22 cellular contexts compared by ENCODE assay signal in genomic region chr1:41539416-41539800, GRCh38. TPM values are rescaled to one million over a fixed set of nuclear protein-coding genes. Genes with fewer than 3 reads are reported as not detected.
"Had no signal": no experiment of that assay in that cellular context is flagged by ENCODE, and none has a peak within 500 bp of the region (broad histone marks: within the 10 kb centered on the region; RNA-seq: fewer than 3 reads in every experiment).

No MANE protein-coding gene starts in this region.

- H3K4me3 ChIP-seq: adrenal gland, cardiac muscle cell, colonic mucosa, esophagus muscularis mucosa, SJSA1, upper lobe of left lung had no signal

- H3K27ac ChIP-seq: adrenal gland, colonic mucosa, esophagus muscularis mucosa, SJSA1, upper lobe of left lung had no signal

- H3K9me3 Mint-ChIP-seq: activated CD4-positive, alpha-beta memory T cell treated with anti-CD3 and anti-CD28 coated beads for 36 hours; activated naive CD4-positive, alpha-beta T cell treated with anti-CD3 and anti-CD28 coated beads for 36 hours; activated T-cell treated with anti-CD3 and anti-CD28 coated beads, Interleukin-2, amount 50 U/mL, for 72 hours; natural killer cell treated with Interleukin-12 subunit alpha and Interleukin-12 subunit beta and Interleukin-15 and Interleukin-18, amount 100 ng/mL, for 72 hours; stimulated activated naive CD8-positive, alpha-beta T cell treated with anti-CD3 and anti-CD28 coated beads, Interleukin-15, Interleukin-2, amounts not matched to agents 100 ng/mL and 50 ng/mL, for 24 hours had no signal

- DNase-seq: activated CD4-positive, alpha-beta memory T cell treated with anti-CD3 and anti-CD28 coated beads for 36 hours; activated CD4-positive, CD25-positive, alpha-beta regulatory T cell; activated CD8-positive, alpha-beta memory T cell treated with anti-CD3 and anti-CD28 coated beads, Interleukin-2, amount 10 ng/mL, durations not matched to agents 7 days and 5 days; activated naive CD4-positive, alpha-beta T cell treated with anti-CD3 and anti-CD28 coated beads for 36 hours; activated T-cell treated with anti-CD3 and anti-CD28 coated beads, Interleukin-2, amount 50 U/mL, for 72 hours; colonic mucosa; hypothalamus; kidney glomerular epithelial cell; mesendoderm; retina; stimulated activated CD4-positive, alpha-beta T cell treated with anti-CD3 and anti-CD28 coated beads, Interleukin-4, amount 100 ng/mL, for 1 hour; upper lobe of left lung had no signal

- H3K27ac Mint-ChIP-seq: activated CD4-positive, alpha-beta memory T cell treated with anti-CD3 and anti-CD28 coated beads for 36 hours; activated CD8-positive, alpha-beta memory T cell treated with anti-CD3 and anti-CD28 coated beads, Interleukin-2, amount 10 ng/mL, durations not matched to agents 7 days and 5 days; activated naive CD4-positive, alpha-beta T cell treated with anti-CD3 and anti-CD28 coated beads for 36 hours; stimulated activated naive CD8-positive, alpha-beta T cell treated with anti-CD3 and anti-CD28 coated beads, Interleukin-15, Interleukin-2, amounts not matched to agents 100 ng/mL and 50 ng/mL, for 24 hours had no signal

- H3K27me3 Mint-ChIP-seq: activated CD4-positive, alpha-beta memory T cell treated with anti-CD3 and anti-CD28 coated beads for 36 hours; activated CD8-positive, alpha-beta memory T cell treated with anti-CD3 and anti-CD28 coated beads, Interleukin-2, amount 10 ng/mL, durations not matched to agents 7 days and 5 days; natural killer cell treated with Interleukin-12 subunit alpha and Interleukin-12 subunit beta and Interleukin-15 and Interleukin-18, amount 100 ng/mL, for 72 hours; stimulated activated naive CD8-positive, alpha-beta T cell treated with anti-CD3 and anti-CD28 coated beads, Interleukin-15, Interleukin-2, amounts not matched to agents 100 ng/mL and 50 ng/mL, for 24 hours had no signal

- H3K4me3 Mint-ChIP-seq: activated CD4-positive, alpha-beta memory T cell treated with anti-CD3 and anti-CD28 coated beads for 36 hours; activated CD8-positive, alpha-beta memory T cell treated with anti-CD3 and anti-CD28 coated beads, Interleukin-2, amount 10 ng/mL, durations not matched to agents 7 days and 5 days; activated naive CD4-positive, alpha-beta T cell treated with anti-CD3 and anti-CD28 coated beads for 36 hours; activated T-cell treated with anti-CD3 and anti-CD28 coated beads, Interleukin-2, amount 50 U/mL, for 72 hours; natural killer cell treated with Interleukin-12 subunit alpha and Interleukin-12 subunit beta and Interleukin-15 and Interleukin-18, amount 100 ng/mL, for 72 hours; stimulated activated naive CD8-positive, alpha-beta T cell treated with anti-CD3 and anti-CD28 coated beads, Interleukin-15, Interleukin-2, amounts not matched to agents 100 ng/mL and 50 ng/mL, for 24 hours had no signal

- H3K9me3 ChIP-seq: adrenal gland, colonic mucosa, esophagus muscularis mucosa, SJSA1, upper lobe of left lung had no signal

- H3K27me3 ChIP-seq: adrenal gland, cardiac muscle cell, colonic mucosa, esophagus muscularis mucosa, SJSA1, upper lobe of left lung had no signal

- H3K36me3 ChIP-seq: adrenal gland, cardiac muscle cell, colonic mucosa, esophagus muscularis mucosa, SJSA1 had no signal

- H3K36me3 Mint-ChIP-seq: activated CD8-positive, alpha-beta memory T cell treated with anti-CD3 and anti-CD28 coated beads, Interleukin-2, amount 10 ng/mL, durations not matched to agents 7 days and 5 days had no signal

RNA-seq across cellular contexts. Expression of gene EDN2, which starts 54.9 kb away (rescaled TPM):
- total RNA-seq: activated CD4-positive, alpha-beta memory T cell treated with anti-CD3 and anti-CD28 coated beads for 36 hours; activated CD8-positive, alpha-beta memory T cell treated with anti-CD3 and anti-CD28 coated beads, Interleukin-2, amount 10 ng/mL, durations not matched to agents 7 days and 5 days; activated naive CD4-positive, alpha-beta T cell treated with anti-CD3 and anti-CD28 coated beads for 36 hours; activated T-cell treated with anti-CD3 and anti-CD28 coated beads, Interleukin-2, amount 50 U/mL, for 72 hours; adrenal gland; fibroblast of villous mesenchyme; natural killer cell treated with Interleukin-12 subunit alpha and Interleukin-12 subunit beta and Interleukin-15 and Interleukin-18, amount 100 ng/mL, for 72 hours; skeletal muscle tissue; T-helper 2 cell treated with Interferon-gamma antibody and Interleukin-4, amounts not matched to agents 100 ng/mL and 5 ng/mL, for 36 hours; temporal lobe had no signal
